21 cellular contexts compared by ENCODE assay signal in genomic region chr11:35271031-35271430, GRCh38.
"Had no signal": no experiment of that assay in that cellular context is flagged by ENCODE, and none has a peak within 500 bp of the region (broad histone marks: within the 10 kb centered on the region; RNA-seq: fewer than 3 reads in every experiment).

No MANE protein-coding gene starts in this region.

- H3K27ac Mint-ChIP-seq: type B pancreatic cell had no signal

- H3K9me3 Mint-ChIP-seq: neural crest cell, type B pancreatic cell had no signal

- H3K27ac ChIP-seq: coronary artery, esophagus squamous epithelium, heart left ventricle, ovary, right atrium auricular region, suprapubic skin, thyroid gland had no signal

- H3K9me3 ChIP-seq: esophagus squamous epithelium, heart left ventricle, ovary, right atrium auricular region, suprapubic skin, thyroid gland had no signal

- H3K36me3 ChIP-seq: esophagus squamous epithelium, heart left ventricle, ovary, right atrium auricular region, suprapubic skin, thyroid gland had no signal

- H3K27me3 ChIP-seq: dorsolateral prefrontal cortex, esophagus squamous epithelium, heart left ventricle, ovary, right atrium auricular region, suprapubic skin, thyroid gland had no signal

- DNase-seq: dorsolateral prefrontal cortex; effector CD8-positive, alpha-beta T cell; esophagus squamous epithelium; foreskin melanocyte; heart left ventricle; hippocampal formation; kidney glomerular epithelial cell; naive thymus-derived CD4-positive, alpha-beta T cell; nucleus accumbens; ovary; stimulated activated CD4-positive, alpha-beta T cell treated with anti-CD3 and anti-CD28 coated beads, Interleukin-2, amount 100 ng/mL, for 48 hours; stimulated activated naive CD4-positive, alpha-beta T cell treated with Interleukin-2 at 50 U/mL for 16 hours; thyroid gland had no signal

- ATAC-seq: heart left ventricle; naive thymus-derived CD4-positive, alpha-beta T cell had no signal

- FAIRE-seq: islet of Langerhans, urothelium cell line had no signal

- H3K4me3 Mint-ChIP-seq: neural crest cell, type B pancreatic cell had no signal

- H3K36me3 Mint-ChIP-seq: type B pancreatic cell had no signal

- H3K4me3 ChIP-seq: coronary artery, dorsolateral prefrontal cortex, esophagus squamous epithelium, heart left ventricle, ovary, right atrium auricular region, smooth muscle cell, suprapubic skin, thyroid gland had no signal

- H3K27me3 Mint-ChIP-seq: type B pancreatic cell had no signal

- H3K4me1 Mint-ChIP-seq: neural crest cell had no signal
